ENCODE assay signal across 1 cellular context in the genomic region with DNA sequence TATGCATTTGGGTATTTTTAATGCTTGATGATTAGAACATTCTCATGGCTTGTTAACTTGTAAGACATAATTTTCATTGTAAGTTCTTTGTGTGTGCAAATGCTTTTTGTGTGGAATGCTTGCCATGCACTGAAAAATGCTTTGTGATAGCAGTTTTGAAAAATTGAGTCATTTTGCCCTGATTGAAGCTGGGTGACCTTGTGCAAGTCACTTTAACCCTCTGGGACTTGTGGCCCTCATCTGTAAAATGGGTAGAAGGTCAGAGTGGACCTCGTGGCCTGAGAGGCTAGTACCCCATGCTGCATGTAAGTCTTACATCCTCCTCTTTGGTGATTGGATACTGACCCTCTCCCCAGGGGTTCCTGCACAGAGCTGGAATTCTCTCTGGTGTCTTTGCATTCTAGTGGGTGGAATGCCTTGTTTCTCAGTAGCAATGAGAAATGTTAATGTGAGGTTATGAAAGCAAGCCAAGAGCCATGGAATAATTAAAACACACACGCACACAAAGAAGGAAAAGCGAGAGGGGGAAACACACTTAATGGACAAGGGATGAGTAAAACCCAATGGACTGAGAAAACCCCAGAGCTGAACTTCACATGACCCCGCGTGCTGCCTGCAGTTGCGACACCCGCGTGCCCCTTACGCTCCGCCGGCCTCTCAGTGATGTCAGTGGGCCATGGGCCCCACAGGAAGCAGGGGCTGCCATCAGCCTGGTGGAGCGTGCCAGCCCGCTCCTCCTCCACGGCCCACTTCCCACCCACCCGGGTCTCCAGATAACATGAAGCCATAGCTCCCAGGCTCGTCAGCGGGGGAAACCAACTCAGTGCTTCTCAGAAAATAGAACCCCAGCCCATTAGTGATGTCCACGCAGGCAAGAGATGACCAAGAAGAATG.
TF ChIP-seq lines count a peak whose summit lies in the region.

No MANE protein-coding gene starts in this region.

TF ChIP-seq in K562, 482 proteins besides CTCF, POLR2A, EP300 and RAD21 (continued from another document):
- no peak for TF ChIP-seq CHD7 (IDR thresholded peaks at IDR 0.05; ENCODE audit: low read depth, low read length)
- TF ChIP-seq ZBTB33 (CRISPR knock-in tag; IDR thresholded peaks at IDR 0.05), result peak; percentile 83
